ENCODE assay signal across 8 cellular contexts in genomic region chr1:183281553-183282091, GRCh38.
A peak's percentile ranks its signal among the peaks of the same experiment; 100 is the strongest.
DNase-seq lines count a peak whose midpoint lies in the region; ATAC-seq and TF ChIP-seq lines count a peak whose summit lies in the region.

No MANE protein-coding gene starts in this region.

- TF ChIP-seq CTCF in AG04449 (IDR thresholded peaks at IDR 0.05; ENCODE audit: insufficient read depth, low read length, missing control alignments), result peak; percentile 93

- POLR2A ChIA-PET in AG04449 (lab: Yijun Ruan, JAX), result interaction anchor here (0.7 to 1.1 kb wide), 3 partner anchors 9 to 256 kb away, joined by 3 read pairs; no protein-coding TSS in a partner anchor

- CTCF ChIA-PET in AG04449 (lab: Yijun Ruan, JAX), result interaction anchor here (0.6 to 7.9 kb wide), 39 partner anchors 11 to 403 kb away, joined by 3 to 80 read pairs (median 4); no protein-coding TSS in a partner anchor

- DNase-seq in AG04449 (ENCODE audit: low read depth, low spot score), result no peak
- peak; percentile 97 for DNase-seq in HT-29 (ENCODE audit: low spot score)
- peak; percentile 45 for DNase-seq in NOMO-1 treated with dmso at 0.1 percent for 144 hours (lab: John Stamatoyannopoulos, UW; ENCODE audit: unreplicated experiment)
- peak; percentile 45 for DNase-seq in activated CD8-positive, alpha-beta memory T cell treated with anti-CD3 and anti-CD28 coated beads, Interleukin-2, amount 50 U/mL, for 24 hours (ENCODE audit: extremely low read depth)
- peak; percentile 54 for DNase-seq in epithelial cell of prostate (ENCODE audit: low read depth, low spot score)
- peak; percentile 89 for DNase-seq in mucosa of gallbladder (ENCODE audit: low spot score)
- peak; percentile 53 for DNase-seq in stimulated activated CD8-positive, alpha-beta memory T cell treated with anti-CD3 and anti-CD28 coated beads, Interleukin-4, amount 100 ng/mL, for 24 hours (ENCODE audit: low read depth)

- no peak overlapping the region for H3K4me3 ChIP-seq in AG04449 (ENCODE audit: low read depth, low read length)

- ATAC-seq in GM18873 (IDR thresholded peaks at IDR 0.05; ENCODE audit: low FRiP score, unreplicated experiment), result peak; percentile 81

- H3K27ac ChIP-seq in epithelial cell of prostate, result peak overlapping the region; percentile 100
